12 cellular contexts compared by ENCODE assay signal in the genomic region with DNA sequence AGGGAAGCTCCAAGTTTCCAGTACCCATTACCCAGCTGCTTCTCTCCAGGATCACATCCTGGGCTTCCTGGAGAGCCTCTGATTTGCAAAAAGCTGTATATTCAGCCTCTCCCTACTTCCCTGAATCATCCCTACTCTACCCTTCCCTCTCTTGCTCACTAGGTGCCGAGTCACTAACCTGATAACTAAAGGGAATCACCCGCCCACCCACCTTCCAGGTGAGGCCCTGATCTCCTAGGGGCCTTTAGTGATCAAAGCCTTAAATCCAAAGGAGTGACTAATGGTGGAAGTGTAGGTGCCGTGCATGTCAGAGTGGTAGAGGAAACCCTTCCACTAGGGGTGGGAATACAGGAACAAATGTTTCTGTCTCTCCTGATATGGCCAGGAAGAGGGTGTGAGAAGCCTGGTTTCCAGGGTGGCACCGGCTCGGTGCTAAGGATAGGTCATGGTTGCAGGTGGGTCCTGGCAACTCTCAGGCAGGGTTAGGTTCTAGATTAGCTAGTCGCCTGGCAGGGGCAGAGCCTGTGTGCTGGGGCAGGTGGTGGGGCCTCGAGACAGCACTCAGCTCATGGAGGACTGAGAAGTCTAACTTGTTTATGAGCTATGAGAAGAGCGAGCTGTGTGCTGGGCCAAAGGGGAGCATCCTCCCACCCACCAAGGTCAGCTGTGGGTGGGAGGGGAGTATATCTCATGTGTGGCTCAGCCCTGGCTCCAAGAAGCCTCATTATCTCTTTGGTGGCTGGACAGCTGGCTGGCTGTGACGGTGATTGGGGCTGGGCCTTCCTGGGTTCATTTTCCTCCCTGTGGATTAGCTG. TPM values are rescaled to one million over a fixed set of nuclear protein-coding genes. Genes with fewer than 3 reads are reported as not detected.
DNase-seq lines count a peak whose midpoint lies in the region; ATAC-seq, FAIRE-seq and TF ChIP-seq lines count a peak whose summit lies in the region.
"Had no signal": no experiment of that assay in that cellular context is flagged by ENCODE, and none has a peak within 500 bp of the region (broad histone marks: within the 10 kb centered on the region; RNA-seq: fewer than 3 reads in every experiment).

No MANE protein-coding gene starts in this region.

- 81% methylated on average over 9 of the region's 9 CpGs for WGBS in right cardiac atrium

- H3K4me3 Mint-ChIP-seq in WTC11 (no peak overlapping the region), type B pancreatic cell (no peak overlapping the region)

- peak overlapping the region; percentile 47 for H3K27ac Mint-ChIP-seq in WTC11
- peak overlapping the region; percentile 40 for H3K27ac Mint-ChIP-seq in type B pancreatic cell

- H3K27me3 Mint-ChIP-seq in WTC11 (ENCODE audit: low read depth) (no peaks in the 10 kb centered on the region), type B pancreatic cell (no peaks in the 10 kb centered on the region)

- peak overlapping the region; percentile 63 for H3K9ac ChIP-seq in keratinocyte (ENCODE audit: control insufficient read depth, extremely low read depth, insufficient read depth, low read length)

- H3K36me3 ChIP-seq in keratinocyte (ENCODE audit: control insufficient read depth in 2 of 2, extremely low read depth in 1 of 2, insufficient read depth in 2 of 2, low read length in 2 of 2) = peaks cover 4 to 32% of the 10 kb centered on the region in 2 experiments
- H3K36me3 ChIP-seq: Peyer's patch, sigmoid colon had no signal

- ATAC-seq in right cardiac atrium (no peak), left ventricle myocardium superior (no peak), WTC11 (peak; percentile 11; the same call in 1 of the 2 replicates), HG02885 (IDR thresholded peaks at IDR 0.05; ENCODE audit: poor library complexity, unreplicated experiment) (no peak), HG03196 (IDR thresholded peaks at IDR 0.05; ENCODE audit: unreplicated experiment) (no peak)

- peaks cover 7% of the 10 kb centered on the region for H4K20me1 ChIP-seq in keratinocyte (ENCODE audit: control insufficient read depth, extremely low read depth, insufficient read depth, low read length)

- H3K4me2 ChIP-seq in keratinocyte (ENCODE audit: control insufficient read depth, extremely low read depth, insufficient read depth, low read depth, low read length) = peak overlapping the region; percentile 68

- TF ChIP-seq CTCF in WTC11 (IDR thresholded peaks at IDR 0.05) (no peak), keratinocyte (optimal IDR thresholded peaks at IDR 0.05 in 1 of 3, IDR thresholded peaks at IDR 0.05 in 1 of 3, conservative IDR thresholded peaks at IDR 0.05 in 1 of 3; ENCODE audit: extremely low read depth in 1 of 3, insufficient read depth in 2 of 3, low read length in 3 of 3) (peak in 2 of 3 experiments; percentile 14 to 25), type B pancreatic cell (conservative IDR thresholded peaks at IDR 0.05) (no peak)

- H3K9me3 Mint-ChIP-seq in WTC11 (no peaks in the 10 kb centered on the region), type B pancreatic cell (no peaks in the 10 kb centered on the region)

- H3K4me1 ChIP-seq in right cardiac atrium (ENCODE audit: control insufficient read depth, insufficient read depth, low read length) (peaks cover 5% of the 10 kb centered on the region), keratinocyte (ENCODE audit: control insufficient read depth, extremely low read depth, insufficient read depth, low read length) (peaks cover 63% of the 10 kb centered on the region)

- H3K4me3 ChIP-seq in right cardiac atrium (ENCODE audit: low read length) (no peak overlapping the region), keratinocyte (ENCODE audit: control insufficient read depth in 2 of 3, extremely low read depth in 1 of 3, insufficient read depth in 2 of 3, low read depth in 1 of 3, low read length in 3 of 3) (peak overlapping the region in 2 of 3 experiments; percentile 4 to 35)
- H3K4me3 ChIP-seq: Peyer's patch, sigmoid colon had no signal

- POLR2A ChIA-PET in WTC11 (lab: Charles Lee) = interaction anchor here (1.0 kb wide), 1 partner anchor 37 kb away, joined by 4 read pairs; the partner anchor contains the start of gene UBL7

- H3K79me2 ChIP-seq in keratinocyte (ENCODE audit: control insufficient read depth, insufficient read depth, low read length) = peaks cover 99% of the 10 kb centered on the region

- dilution Hi-C loops in keratinocyte (cut with MboI; ENCODE audit: extremely low pct_ligation_motif_present, low sequenced_read_pairs) = no loop called here

- H3K4me1 Mint-ChIP-seq in WTC11 (peaks cover 41% of the 10 kb centered on the region), type B pancreatic cell (ENCODE audit: unreplicated experiment) (peaks cover 34% of the 10 kb centered on the region)

- H3K36me3 Mint-ChIP-seq in WTC11 = no peaks in the 10 kb centered on the region
- H3K36me3 Mint-ChIP-seq in type B pancreatic cell = no peaks in the 10 kb centered on the region

- H2AFZ ChIP-seq in keratinocyte (ENCODE audit: control insufficient read depth, low read length) = no peak overlapping the region

- H3K9me1 ChIP-seq in keratinocyte (ENCODE audit: control insufficient read depth, extremely low read depth, insufficient read depth, low read length) = peaks cover 8% of the 10 kb centered on the region

- peak; percentile 78 for FAIRE-seq in keratinocyte (lab: Jason Lieb, UNC)
- FAIRE-seq: endometrium, kidney had no signal

- H3K27ac ChIP-seq in right cardiac atrium (ENCODE audit: low read length) = no peak overlapping the region
- peak overlapping the region; percentile 89 for H3K27ac ChIP-seq in keratinocyte (ENCODE audit: control insufficient read depth, insufficient read depth, low read length)

- intact Hi-C loops in right cardiac atrium (cut with DNase I) = no loop called here
- intact Hi-C loops in left ventricle myocardium superior (cut with micrococcal nuclease) = no loop called here

- peak in 2 of 3 donors; percentile 21 to 41 for DNase-seq in right cardiac atrium
- DNase-seq in left ventricle myocardium superior = no peak
- no peak for DNase-seq in WTC11 (ENCODE audit: low spot score)
- no peak for DNase-seq in keratinocyte (ENCODE audit: low read depth, low spot score)
- no peak for DNase-seq in type B pancreatic cell (ENCODE audit: extremely low spot score, unreplicated experiment)
- DNase-seq in GM19240 (ENCODE audit: insufficient read length, low spot score) = no peak
- DNase-seq: kidney, Peyer's patch, sigmoid colon had no signal

- H3K27me3 ChIP-seq in right cardiac atrium (ENCODE audit: control insufficient read depth, insufficient read depth) (no peaks in the 10 kb centered on the region), keratinocyte (ENCODE audit: control insufficient read depth, extremely low read depth, insufficient read depth, low read length) (no peaks in the 10 kb centered on the region)
- H3K27me3 ChIP-seq: Peyer's patch had no signal

- H3K9me3 ChIP-seq in right cardiac atrium (ENCODE audit: control insufficient read depth, low read length) (no peaks in the 10 kb centered on the region), keratinocyte (ENCODE audit: control insufficient read depth, low read depth, low read length) (no peaks in the 10 kb centered on the region)
- H3K9me3 ChIP-seq: Peyer's patch, sigmoid colon had no signal

- CTCF ChIA-PET in WTC11 (lab: Charles Lee) = interaction anchor here (0.5 to 2.2 kb wide), 6 partner anchors 15 to 353 kb away, joined by 3 to 11 read pairs (median 4); no protein-coding TSS in a partner anchor

RNA-seq across cellular contexts. Expression of gene SEMA7A, which starts 10.1 kb away (rescaled TPM):
- total RNA-seq in right cardiac atrium = 1 to 10 TPM; 1.7 to 3.3 (median 2.2) TPM
- polyA plus RNA-seq in right cardiac atrium = 1.8 TPM
- total RNA-seq in left ventricle myocardium superior = 1.3 TPM
- 13.7 to 17.9 TPM (median 14.2 TPM) in 3 replicates for total RNA-seq in WTC11 (2021)
- polyA plus RNA-seq in keratinocyte = 8.0 to 15.5 TPM (median 8.1 TPM) in 3 replicates
- 6.4 TPM for polyA plus RNA-seq in keratinocyte (2011; ENCODE audit: low read depth)
- 3.7 and 3.8 TPM in 2 replicates for polyA plus RNA-seq in keratinocyte (2011; cell fraction: cytosol; rRNA removed)
- 21.0 and 21.5 TPM in 2 replicates for polyA plus RNA-seq in keratinocyte (2011; cell fraction: nucleus; rRNA removed)
- polyA plus RNA-seq in keratinocyte (2012; ENCODE audit: low replicate concordance) = 12.2 and 17.7 TPM in 2 replicates
- polyA minus RNA-seq in keratinocyte = 15.0 to 36.5 TPM (median 16.5 TPM) in 3 replicates
- 11.1 TPM for polyA minus RNA-seq in keratinocyte (2011; cell fraction: cytosol; rRNA and poly(A)+ RNA removed)
- 22.6 and 23.0 TPM in 2 replicates for polyA minus RNA-seq in keratinocyte (2011; cell fraction: nucleus; rRNA and poly(A)+ RNA removed)
- 6.3 and 11.2 TPM in 2 replicates for total RNA-seq in type B pancreatic cell (ENCODE audit: low replicate concordance)

RNA-seq across cellular contexts. Expression of gene UBL7, which starts 37.3 kb away (rescaled TPM):
- total RNA-seq in right cardiac atrium (10 to 100 TPM; 35.8 to 59.3 (median 49.8) TPM), left ventricle myocardium superior (55.1 TPM), WTC11 (2021) (62.1 to 70.1 TPM (median 70.1 TPM) in 3 replicates), type B pancreatic cell (ENCODE audit: low replicate concordance) (42.0 and 57.0 TPM in 2 replicates)
- polyA plus RNA-seq in right cardiac atrium (49.0 TPM), keratinocyte (43.4 to 48.9 TPM (median 45.8 TPM) in 3 replicates)
- polyA plus RNA-seq in keratinocyte (2011; ENCODE audit: low read depth) = 10.6 TPM
- 45.8 and 55.5 TPM in 2 replicates for polyA plus RNA-seq in keratinocyte (2011; cell fraction: cytosol; rRNA removed)
- polyA plus RNA-seq in keratinocyte (2011; cell fraction: nucleus; rRNA removed) = 21.1 and 25.7 TPM in 2 replicates
- 31.4 and 44.2 TPM in 2 replicates for polyA plus RNA-seq in keratinocyte (2012; ENCODE audit: low replicate concordance)
- polyA minus RNA-seq in keratinocyte = 58.8 to 84.2 TPM (median 65.8 TPM) in 3 replicates
- 56.4 TPM for polyA minus RNA-seq in keratinocyte (2011; cell fraction: cytosol; rRNA and poly(A)+ RNA removed)
- 12.6 and 21.0 TPM in 2 replicates for polyA minus RNA-seq in keratinocyte (2011; cell fraction: nucleus; rRNA and poly(A)+ RNA removed)

RNA-seq across cellular contexts. Expression of gene CYP11A1, which starts 56.2 kb away (rescaled TPM):
- 1 to 10 TPM; 1.1 to 1.7 (median 1.3) TPM for total RNA-seq in right cardiac atrium
- 0.66 TPM for polyA plus RNA-seq in right cardiac atrium
- total RNA-seq in left ventricle myocardium superior = 0.55 TPM
- 3.4 to 4.1 TPM (median 3.8 TPM) in 3 replicates for total RNA-seq in WTC11 (2021)
- polyA plus RNA-seq in keratinocyte = 0.27 TPM in 1 of 3 replicates, not detected in the others
- polyA plus RNA-seq in keratinocyte (2011; ENCODE audit: low read depth) = not detected
- 0.13 and 0.25 TPM in 2 replicates for polyA plus RNA-seq in keratinocyte (2011; cell fraction: cytosol; rRNA removed)
- 0.22 and 0.24 TPM in 2 replicates for polyA plus RNA-seq in keratinocyte (2011; cell fraction: nucleus; rRNA removed)
- not detected in 2 replicates for polyA plus RNA-seq in keratinocyte (2012; ENCODE audit: low replicate concordance)
- polyA minus RNA-seq in keratinocyte = 0.13 TPM in 1 of 3 replicates, not detected in the others
- polyA minus RNA-seq in keratinocyte (2011; cell fraction: cytosol; rRNA and poly(A)+ RNA removed) = 2.1 TPM
- 1.2 TPM in 1 of 2 replicates, not detected in the other for polyA minus RNA-seq in keratinocyte (2011; cell fraction: nucleus; rRNA and poly(A)+ RNA removed)
- total RNA-seq in type B pancreatic cell (ENCODE audit: low replicate concordance) = 0.80 and 1.0 TPM in 2 replicates

Comparison
In these comparisons a context has a peak if more than half of its experiments do, and no peak if none do; other contexts are left out.
1. DNase-seq: peak in right cardiac atrium (2 of 3); none in left ventricle myocardium superior (single experiment), WTC11 (single experiment), keratinocyte (single experiment), type B pancreatic cell (single experiment) and GM19240 (single experiment).
2. CTCF ChIP-seq: peak in keratinocyte (2 of 3); none in WTC11 (single experiment) and type B pancreatic cell (single experiment).